ENCODE assay signal across 27 cellular contexts in genomic region chr7:152568972-152569371, GRCh38.
"Had no signal": no experiment of that assay in that cellular context is flagged by ENCODE, and none has a peak within 500 bp of the region (broad histone marks: within the 10 kb centered on the region; RNA-seq: fewer than 3 reads in every experiment).

No MANE protein-coding gene starts in this region.

- H3K36me3 ChIP-seq: esophagus muscularis mucosa, gastroesophageal sphincter, heart left ventricle, left lung, neutrophil, sigmoid colon, tibial artery had no signal

- H3K4me1 ChIP-seq: esophagus muscularis mucosa, foreskin keratinocyte, gastroesophageal sphincter, heart left ventricle, left lung, psoas muscle, sigmoid colon, testis had no signal

- H3K27ac Mint-ChIP-seq: mesothelial cell of epicardium; naive B cell; natural killer cell treated with Interleukin-12 subunit alpha and Interleukin-12 subunit beta and Interleukin-15 and Interleukin-18, amount 100 ng/mL, for 72 hours; stimulated activated memory B cell treated with anti-CD40 and anti-IgM and Interleukin-4, amounts not matched to agents 10 μg/mL and 1 μg/mL and 100 μg/mL, for 72 hours; type B pancreatic cell had no signal

- H3K4me1 Mint-ChIP-seq: mesothelial cell of epicardium had no signal

- ATAC-seq: foreskin keratinocyte; gastroesophageal sphincter; heart left ventricle; left cardiac atrium; left lung; mucosa of descending colon; natural killer cell treated with Interleukin-12 subunit alpha and Interleukin-12 subunit beta and Interleukin-15 and Interleukin-18, amount 100 ng/mL, for 72 hours; psoas muscle; right cardiac atrium; stimulated activated memory B cell treated with anti-CD40 and anti-IgM and Interleukin-4, amounts not matched to agents 10 μg/mL and 1 μg/mL and 100 μg/mL, for 72 hours; stimulated activated naive CD8-positive, alpha-beta T cell treated with anti-CD3 and anti-CD28 coated beads, Interleukin-15, Interleukin-2, amounts not matched to agents 100 U/mL and 50 U/mL, for 24 hours had no signal

- H3K9me3 ChIP-seq: esophagus muscularis mucosa, gastroesophageal sphincter, heart left ventricle, left lung, mucosa of descending colon, neutrophil, psoas muscle, sigmoid colon, testis, tibial artery had no signal

- H3K4me3 Mint-ChIP-seq: mesothelial cell of epicardium; naive B cell; natural killer cell treated with Interleukin-12 subunit alpha and Interleukin-12 subunit beta and Interleukin-15 and Interleukin-18, amount 100 ng/mL, for 72 hours; neural crest cell; stimulated activated memory B cell treated with anti-CD40 and anti-IgM and Interleukin-4, amounts not matched to agents 10 μg/mL and 1 μg/mL and 100 μg/mL, for 72 hours; type B pancreatic cell had no signal

- H3K4me3 ChIP-seq: coronary artery, esophagus muscularis mucosa, gastroesophageal sphincter, heart left ventricle, hepatocyte, left lung, mucosa of descending colon, psoas muscle, sigmoid colon, testis, tibial artery had no signal

- H3K27me3 ChIP-seq: esophagus muscularis mucosa, foreskin keratinocyte, hepatocyte, left lung, sigmoid colon, testis had no signal

- H3K36me3 Mint-ChIP-seq: mesothelial cell of epicardium; naive B cell; natural killer cell treated with Interleukin-12 subunit alpha and Interleukin-12 subunit beta and Interleukin-15 and Interleukin-18, amount 100 ng/mL, for 72 hours; stimulated activated memory B cell treated with anti-CD40 and anti-IgM and Interleukin-4, amounts not matched to agents 10 μg/mL and 1 μg/mL and 100 μg/mL, for 72 hours; type B pancreatic cell had no signal

- H3K27ac ChIP-seq: coronary artery, esophagus muscularis mucosa, foreskin keratinocyte, gastroesophageal sphincter, heart left ventricle, hepatocyte, left lung, neutrophil, psoas muscle, sigmoid colon, testis, tibial artery had no signal

- H3K9me3 Mint-ChIP-seq: mesothelial cell of epicardium; natural killer cell treated with Interleukin-12 subunit alpha and Interleukin-12 subunit beta and Interleukin-15 and Interleukin-18, amount 100 ng/mL, for 72 hours; neural crest cell; stimulated activated memory B cell treated with anti-CD40 and anti-IgM and Interleukin-4, amounts not matched to agents 10 μg/mL and 1 μg/mL and 100 μg/mL, for 72 hours; type B pancreatic cell had no signal

- DNase-seq: dermis blood vessel endothelial cell; effector memory CD4-positive, alpha-beta T cell; foreskin keratinocyte; heart left ventricle; left cardiac atrium; left lung; mesenchymal stem cell; mucosa of descending colon; naive B cell; psoas muscle; right cardiac atrium; sigmoid colon; stimulated activated CD4-positive, alpha-beta T cell treated with anti-CD3 and anti-CD28 coated beads, Interleukin-4, amount 100 ng/mL, for 4 hours; stimulated activated naive CD8-positive, alpha-beta T cell treated with anti-CD3 and anti-CD28 coated beads, Interleukin-15, Interleukin-2, amounts not matched to agents 100 U/mL and 50 U/mL, for 24 hours; substantia nigra; testis had no signal
